In genomic region chr15:29785068-29785467, GRCh38 we compare ENCODE assay signal across 26 cellular contexts. TPM values are rescaled to one million over a fixed set of nuclear protein-coding genes. Genes with fewer than 3 reads are reported as not detected.
DNase-seq lines count a peak whose midpoint lies in the region; ATAC-seq and TF ChIP-seq lines count a peak whose summit lies in the region.
"Had no signal": no experiment of that assay in that cellular context is flagged by ENCODE, and none has a peak within 500 bp of the region (broad histone marks: within the 10 kb centered on the region; RNA-seq: fewer than 3 reads in every experiment).

No MANE protein-coding gene starts in this region.

- H3K27ac Mint-ChIP-seq in chondrocyte (ENCODE audit: unreplicated experiment) (peak overlapping the region; percentile 80), nephron (peak overlapping the region in 2 of 3 experiments; percentile 5 to 32)
- H3K27ac Mint-ChIP-seq: CD4-positive, alpha-beta T cell; GM23338; IgD-negative memory B cell had no signal

- H3K27me3 Mint-ChIP-seq in chondrocyte (ENCODE audit: low read depth) (no peaks in the 10 kb centered on the region), nephron (ENCODE audit: low read depth) (no peaks in the 10 kb centered on the region)
- H3K27me3 Mint-ChIP-seq: IgD-negative memory B cell had no signal

- intact Hi-C loops in IMR-90 (cut with micrococcal nuclease), result no loop called here
- intact Hi-C loops in transverse colon (cut with DNase I; ENCODE audit: low total_unique reads), result no loop called here

- peak; percentile 27; the same call in 1 of the 2 replicates for ATAC-seq in IMR-90 (ENCODE audit: low read depth)
- ATAC-seq: GM12878 had no signal

- POLR2A ChIA-PET in IMR-90 (lab: Charles Lee; ENCODE audit: unreplicated experiment), result no interaction called here

- H3K27ac ChIP-seq in IMR-90 (ENCODE audit: insufficient read depth, low read length), result no peak overlapping the region
- H3K27ac ChIP-seq in transverse colon, result peak overlapping the region in 3 of 4 donors; percentile 1 to 41 (median 22)
- H3K27ac ChIP-seq: BLaER1, SK-N-MC had no signal

- no peak overlapping the region for H2AK9ac ChIP-seq in IMR-90 (replicated peaks; ENCODE audit: low read depth, low read length, poor library complexity)

- no peak for TF ChIP-seq POLR2A in IMR-90 (IDR thresholded peaks at IDR 0.05; ENCODE audit: low read depth, low read length)
- no peak for TF ChIP-seq POLR2A in transverse colon (IDR thresholded peaks at IDR 0.05)

- dilution Hi-C loops in IMR-90 (cut with HindIII; ENCODE audit: low sequenced_read_pairs, unreplicated experiment), result no loop called here

- peaks cover 18 to 59% of the 10 kb centered on the region in 2 experiments for H3K79me1 ChIP-seq in IMR-90 (ENCODE audit: low read depth in 1 of 2, low read length in 2 of 2)

- in situ Hi-C loops in IMR-90 (cut with MboI; ENCODE audit: low sequenced_read_pairs), result no loop called here
- in situ Hi-C loops in transverse colon (cut with MboI; ENCODE audit: low pct_ligation_motif_present in 1 of 4, low pct_unique_long_range_greater_than_20kb in 1 of 4, low sequenced_read_pairs in 3 of 4), result no loop called here

- H2AK5ac ChIP-seq in IMR-90 (ENCODE audit: low read depth, low read length), result no peak overlapping the region

- H3K9ac ChIP-seq in IMR-90 (ENCODE audit: low read depth, low read length), result no peak overlapping the region
- H3K9ac ChIP-seq: BLaER1 had no signal

- no peak overlapping the region for H4K8ac ChIP-seq in IMR-90 (ENCODE audit: low read depth in 2 of 2, low read length in 2 of 2)

- H3K9me3 ChIP-seq in IMR-90 (ENCODE audit: control insufficient read depth, insufficient read depth, low read length) (no peaks in the 10 kb centered on the region; the same call in 1 of the 2 replicates), transverse colon (no peaks in the 10 kb centered on the region)
- H3K9me3 ChIP-seq: BLaER1, HAP-1 had no signal

- H3K27me3 ChIP-seq in IMR-90 (ENCODE audit: control insufficient read depth, insufficient read depth, low read length), result no peaks in the 10 kb centered on the region
- no peaks in the 10 kb centered on the region for H3K27me3 ChIP-seq in transverse colon
- H3K27me3 ChIP-seq: BLaER1 had no signal

- no peak overlapping the region for H3K4ac ChIP-seq in IMR-90 (ENCODE audit: low read depth, low read length)

- no peak overlapping the region for H3K18ac ChIP-seq in IMR-90 (ENCODE audit: low read depth, low read length)

- H4K5ac ChIP-seq in IMR-90 (ENCODE audit: low read depth, low read length), result no peak overlapping the region

- no peak for TF ChIP-seq RAD21 in IMR-90 (IDR thresholded peaks at IDR 0.05; ENCODE audit: low read length)

- no peak overlapping the region for H2BK20ac ChIP-seq in IMR-90 (ENCODE audit: low read depth, low read length)

- H3K4me2 ChIP-seq in IMR-90 (ENCODE audit: low read depth, low read length), result peak overlapping the region; percentile 53; the same call in 1 of the 2 replicates
- H3K4me2 ChIP-seq: BLaER1, GM23338 had no signal

- H4K91ac ChIP-seq in IMR-90 (ENCODE audit: insufficient read depth, low read depth, low read length), result no peak overlapping the region

- H3K36me3 Mint-ChIP-seq in chondrocyte (ENCODE audit: low read depth), result peaks cover 2% of the 10 kb centered on the region
- H3K36me3 Mint-ChIP-seq in nephron (ENCODE audit: low read depth), result peaks cover 66% of the 10 kb centered on the region
- H3K36me3 Mint-ChIP-seq: IgD-negative memory B cell had no signal

- no peak for TF ChIP-seq EP300 in transverse colon (IDR thresholded peaks at IDR 0.05; ENCODE audit: low read depth)

- H3K4me1 ChIP-seq in IMR-90 (ENCODE audit: control insufficient read depth, insufficient read depth, low read length) (peaks cover 2% of the 10 kb centered on the region), transverse colon (peaks cover 0 to 55% (median 2%) of the 10 kb centered on the region in 4 donors)
- H3K4me1 ChIP-seq: BLaER1 had no signal

- TF ChIP-seq CTCF in IMR-90 (conservative IDR thresholded peaks at IDR 0.05; ENCODE audit: low read depth, low read length) (no peak), chondrocyte (IDR thresholded peaks at IDR 0.05) (no peak), nephron (IDR thresholded peaks at IDR 0.05; ENCODE audit: unreplicated experiment in 3 of 3) (no peak), transverse colon (IDR thresholded peaks at IDR 0.05) (no peak)

- H3K36me3 ChIP-seq in IMR-90 (ENCODE audit: control insufficient read depth, insufficient read depth, low read length), result peaks cover 1% of the 10 kb centered on the region; the same call in 1 of the 2 replicates
- no peaks in the 10 kb centered on the region for H3K36me3 ChIP-seq in transverse colon
- H3K36me3 ChIP-seq: BLaER1, HAP-1 had no signal

- peak overlapping the region; percentile 14 for H3K4me3 Mint-ChIP-seq in chondrocyte (ENCODE audit: unreplicated experiment)
- H3K4me3 Mint-ChIP-seq in nephron, result no peak overlapping the region
- H3K4me3 Mint-ChIP-seq: CD4-positive, alpha-beta T cell; GM23338; IgD-negative memory B cell had no signal

- H3K4me1 Mint-ChIP-seq in chondrocyte (ENCODE audit: low read depth) (peaks cover 77% of the 10 kb centered on the region), nephron (peaks cover 19% of the 10 kb centered on the region)
- H3K4me1 Mint-ChIP-seq: IgD-negative memory B cell had no signal

- H2BK120ac ChIP-seq in IMR-90 (ENCODE audit: low read depth, low read length), result no peak overlapping the region

- CTCF ChIA-PET in IMR-90 (lab: Yijun Ruan, JAX), result interaction anchor here (0.6 to 1.3 kb wide), 2 partner anchors 11 to 141 kb away, joined by 3 to 4 read pairs; no protein-coding TSS in a partner anchor

- H3K9me1 ChIP-seq in IMR-90 (ENCODE audit: insufficient read depth, low read length), result peaks cover 3% of the 10 kb centered on the region

- H3K4me3 ChIP-seq in IMR-90 (ENCODE audit: insufficient read depth, low read depth, low read length) (no peak overlapping the region), transverse colon (no peak overlapping the region)
- H3K4me3 ChIP-seq: A549, BLaER1, GM12878, GM23338, HAP-1, SK-N-MC had no signal

- BruUV-seq in IMR-90 (replicated peaks; lab: Mats Ljungman, UMichigan), result no TSS peak

- DNase-seq in IMR-90, result no peak
- DNase-seq in chondrocyte (ENCODE audit: low spot score), result no peak
- no peak for DNase-seq in transverse colon
- DNase-seq in HK-2 (ENCODE audit: unreplicated experiment), result no peak
- DNase-seq in NCI-H510A (lab: John Stamatoyannopoulos, UW), result no peak
- DNase-seq in SW480 (ENCODE audit: low spot score), result no peak
- DNase-seq in inferior parietal cortex (ENCODE audit: extremely low spot score), result no peak
- DNase-seq: CD4-positive, alpha-beta T cell; COR-L47; DMS 273 treated with DMSO at 0.1 percent for 48 hours; DND-41; NCI-H1694 treated with DMSO at 0.1 percent for 48 hours; NCI-H2081 treated with DMSO at 0.1 percent for 48 hours; NCI-H2171 treated with DMSO at 0.1 percent for 48 hours; NCI-H446; NCI-H526 treated with DMSO at 0.1 percent for 48 hours; OCI-M1; Right ventricle myocardium superior had no signal

- no peak overlapping the region for H3K14ac ChIP-seq in IMR-90 (replicated peaks; ENCODE audit: low read depth, low read length)

- H3K23ac ChIP-seq in IMR-90 (ENCODE audit: low read depth, low read length), result no peak overlapping the region

- H4K20me1 ChIP-seq in IMR-90 (ENCODE audit: insufficient read depth, low read length), result peaks cover 43% of the 10 kb centered on the region; the same call in 1 of the 2 replicates
- H4K20me1 ChIP-seq: BLaER1 had no signal

- H3K56ac ChIP-seq in IMR-90 (ENCODE audit: extremely low read depth, insufficient read depth, low read length), result no peak overlapping the region

- no CpG with 5 or more reads among the region's 3 CpGs for WGBS in IMR-90 (ENCODE audit: extremely low coverage in 2 of 2, insufficient read length in 1 of 2), 2 experiments
- WGBS in transverse colon (ENCODE audit: low coverage in 1 of 2), 2 donors, result 66 to 72% methylated on average over 3 of the region's 3 CpGs

- H2BK5ac ChIP-seq in IMR-90 (ENCODE audit: low read depth, low read length, poor library complexity, severe bottlenecking), result no peak overlapping the region

- H3K9me3 Mint-ChIP-seq in chondrocyte (ENCODE audit: low read depth), result peaks cover 16% of the 10 kb centered on the region
- H3K9me3 Mint-ChIP-seq in nephron, result peaks cover 27% of the 10 kb centered on the region
- H3K9me3 Mint-ChIP-seq: CD4-positive, alpha-beta T cell had no signal

- H2BK15ac ChIP-seq in IMR-90 (ENCODE audit: low read depth, low read length), result no peak overlapping the region

- H2AFZ ChIP-seq in IMR-90 (replicated peaks; ENCODE audit: low read length, poor library complexity), result no peak overlapping the region
- H2AFZ ChIP-seq: GM23338 had no signal

TF ChIP-seq in IMR-90, 13 proteins besides CTCF, POLR2A, EP300 and RAD21 (continues in another document):
- no peak for TF ChIP-seq MAZ (IDR thresholded peaks at IDR 0.05; ENCODE audit: borderline replicate concordance, low read depth, low read length)
- no peak for TF ChIP-seq MAFK (IDR thresholded peaks at IDR 0.05; ENCODE audit: low read depth, low read length)
- no peak for TF ChIP-seq CEBPB (IDR thresholded peaks at IDR 0.05; ENCODE audit: low read depth, low read length)
- TF ChIP-seq FOS (IDR thresholded peaks at IDR 0.05; ENCODE audit: low read depth, low read length), result no peak
- no peak for TF ChIP-seq ELK1 (IDR thresholded peaks at IDR 0.05; ENCODE audit: borderline replicate concordance, low read depth, low read length)
- TF ChIP-seq CHD1 (IDR thresholded peaks at IDR 0.05; ENCODE audit: low read depth, low read length), result no peak
- no peak for TF ChIP-seq NFE2L2 (IDR thresholded peaks at IDR 0.05; ENCODE audit: low read depth, low read length)
- no peak for TF ChIP-seq SMC3 (IDR thresholded peaks at IDR 0.05; ENCODE audit: low read depth, low read length)
- TF ChIP-seq MXI1 (IDR thresholded peaks at IDR 0.05; ENCODE audit: borderline replicate concordance, low read depth, low read length), result no peak
- TF ChIP-seq RCOR1 (IDR thresholded peaks at IDR 0.05; ENCODE audit: insufficient replicate concordance, low read length), result no peak
- no peak for TF ChIP-seq BHLHE40 (IDR thresholded peaks at IDR 0.05; ENCODE audit: low read depth, low read length)

RNA-seq across cellular contexts. Expression of gene TJP1, which starts 37.2 kb away (rescaled TPM):
- total RNA-seq in IMR-90 (2012; rRNA removed) (43.4 and 61.7 TPM in 2 replicates), chondrocyte (90.5 to 108 TPM (median 91.7 TPM) in 3 replicates), transverse colon (100 to 1,000 TPM in 1 of 4 donors, 10 to 100 TPM in 3; 69.9 to 119 (median 93.0) TPM)
- polyA plus RNA-seq in IMR-90 (2012; rRNA removed), result 41.9 and 42.2 TPM in 2 replicates
- polyA plus RNA-seq in IMR-90 (2012; cell fraction: cytosol; rRNA removed), result 13.8 and 15.5 TPM in 2 replicates
- 15.4 and 56.9 TPM in 2 replicates for polyA plus RNA-seq in IMR-90 (2012; cell fraction: nucleus; rRNA removed; ENCODE audit: low replicate concordance)
- total RNA-seq: CD4-positive, alpha-beta T cell had no signal
- polyA plus RNA-seq: IgD-negative memory B cell had no signal
